ENCODE assay signal across 10 cellular contexts in genomic region chr14:22979748-22980392, GRCh38. TPM values are rescaled to one million over a fixed set of nuclear protein-coding genes. Genes with fewer than 3 reads are reported as not detected.
DNase-seq lines count a peak whose midpoint lies in the region; ATAC-seq, FAIRE-seq and TF ChIP-seq lines count a peak whose summit lies in the region.
"Had no signal": no experiment of that assay in that cellular context is flagged by ENCODE, and none has a peak within 500 bp of the region (broad histone marks: within the 10 kb centered on the region; RNA-seq: fewer than 3 reads in every experiment).

No MANE protein-coding gene starts in this region.

- H3K4me1 Mint-ChIP-seq in activated T-cell treated with anti-CD3 and anti-CD28 coated beads, Interleukin-2, amount 50 U/mL, for 72 hours (ENCODE audit: low read depth) = peaks cover 7% of the 10 kb centered on the region
- H3K4me1 Mint-ChIP-seq in astrocyte (ENCODE audit: low read depth, unreplicated experiment) = peaks cover 47% of the 10 kb centered on the region
- H3K4me1 Mint-ChIP-seq in type B pancreatic cell (ENCODE audit: unreplicated experiment) = peaks cover 44% of the 10 kb centered on the region

- H3K9ac ChIP-seq in astrocyte (ENCODE audit: low read length) = peak overlapping the region; percentile 80

- peaks cover 43% of the 10 kb centered on the region for H4K20me1 ChIP-seq in astrocyte (ENCODE audit: insufficient read depth, low read length)

- H3K27me3 ChIP-seq in astrocyte (ENCODE audit: insufficient read depth, low read length) = no peaks in the 10 kb centered on the region

- peak overlapping the region; percentile 77 for H3K4me3 ChIP-seq in astrocyte (ENCODE audit: insufficient read depth, low read depth, low read length)

- TF ChIP-seq CTCF in astrocyte (IDR thresholded peaks at IDR 0.05; ENCODE audit: insufficient read depth, low read depth, low read length) (no peak), type B pancreatic cell (conservative IDR thresholded peaks at IDR 0.05) (no peak), GM13977 (IDR thresholded peaks at IDR 0.05; ENCODE audit: extremely low read depth, insufficient read depth, missing control alignments) (no peak)

- no peak for DNase-seq in activated T-cell treated with anti-CD3 and anti-CD28 coated beads, Interleukin-2, amount 50 U/mL, for 72 hours
- no peak for DNase-seq in activated T-cell treated with anti-CD3 and anti-CD28 coated beads, Interleukin-2, amount 50 U/mL, for 48 hours
- DNase-seq in astrocyte (ENCODE audit: low read depth) (no peak), kidney tubule cell (ENCODE audit: low spot score) (peak; percentile 57), type B pancreatic cell (ENCODE audit: extremely low spot score, unreplicated experiment) (no peak), inferior parietal cortex (ENCODE audit: extremely low spot score) (no peak), GM13977 (ENCODE audit: low spot score) (no peak), DMS114 treated with DMSO at 0.1 percent for 48 hours (lab: John Stamatoyannopoulos, UW; ENCODE audit: unreplicated experiment) (no peak)
- DNase-seq: DMS153; effector CD4-positive, alpha-beta T cell had no signal

- peak overlapping the region; percentile 97 for H3K4me2 ChIP-seq in astrocyte (ENCODE audit: low read length)

- ATAC-seq in activated T-cell treated with anti-CD3 and anti-CD28 coated beads, Interleukin-2, amount 50 U/mL, for 72 hours (replicated peaks in 1 of 2) = no peak

- no peaks in the 10 kb centered on the region for H3K36me3 Mint-ChIP-seq in activated T-cell treated with anti-CD3 and anti-CD28 coated beads, Interleukin-2, amount 50 U/mL, for 72 hours (ENCODE audit: insufficient read depth in 2 of 2)
- H3K36me3 Mint-ChIP-seq in astrocyte (ENCODE audit: low read depth, unreplicated experiment) (peaks cover 19% of the 10 kb centered on the region), type B pancreatic cell (peaks cover 18% of the 10 kb centered on the region)

- no peak overlapping the region for H3K27ac Mint-ChIP-seq in activated T-cell treated with anti-CD3 and anti-CD28 coated beads, Interleukin-2, amount 50 U/mL, for 72 hours
- H3K27ac Mint-ChIP-seq in astrocyte (ENCODE audit: unreplicated experiment) = peak overlapping the region; percentile 97
- peak overlapping the region; percentile 97 for H3K27ac Mint-ChIP-seq in type B pancreatic cell

- in situ Hi-C loops in GM13977 (cut with MboI; ENCODE audit: low pct_unique_long_range_greater_than_20kb, low sequenced_read_pairs, unreplicated experiment) = loop anchor here (10.0 kb wide), 1 partner anchor 75 kb away; the partner anchor contains the start of gene CDH24

- FAIRE-seq in astrocyte (lab: Jason Lieb, UNC) = no peak

- H3K9me3 ChIP-seq in astrocyte (ENCODE audit: insufficient read depth, low read depth, low read length) = no peaks in the 10 kb centered on the region

- peaks cover 7% of the 10 kb centered on the region for H3K36me3 ChIP-seq in astrocyte (ENCODE audit: insufficient read depth, low read length)

- peak overlapping the region; percentile 62 for H3K27ac ChIP-seq in astrocyte (ENCODE audit: low read depth, low read length)

- H3K27me3 Mint-ChIP-seq in activated T-cell treated with anti-CD3 and anti-CD28 coated beads, Interleukin-2, amount 50 U/mL, for 72 hours (ENCODE audit: low read depth) = peaks cover 6% of the 10 kb centered on the region
- H3K27me3 Mint-ChIP-seq in astrocyte (ENCODE audit: low read depth, unreplicated experiment) (no peaks in the 10 kb centered on the region), type B pancreatic cell (peaks cover 3% of the 10 kb centered on the region)

- H3K4me3 Mint-ChIP-seq in activated T-cell treated with anti-CD3 and anti-CD28 coated beads, Interleukin-2, amount 50 U/mL, for 72 hours = peak overlapping the region; percentile 55 to 73
- H3K4me3 Mint-ChIP-seq in astrocyte (ENCODE audit: unreplicated experiment) = peak overlapping the region; percentile 92
- H3K4me3 Mint-ChIP-seq in type B pancreatic cell = peak overlapping the region; percentile 95

- H2AFZ ChIP-seq in astrocyte (ENCODE audit: low read depth, low read length) = no peak overlapping the region

- peaks cover 49% of the 10 kb centered on the region for H3K4me1 ChIP-seq in astrocyte (ENCODE audit: insufficient read depth, low read length)

- H3K9me3 Mint-ChIP-seq in activated T-cell treated with anti-CD3 and anti-CD28 coated beads, Interleukin-2, amount 50 U/mL, for 72 hours = no peaks in the 10 kb centered on the region
- H3K9me3 Mint-ChIP-seq in astrocyte (ENCODE audit: unreplicated experiment) = no peaks in the 10 kb centered on the region
- no peaks in the 10 kb centered on the region for H3K9me3 Mint-ChIP-seq in type B pancreatic cell

- H3K79me2 ChIP-seq in astrocyte (ENCODE audit: insufficient read depth, low read length) = peaks cover 54% of the 10 kb centered on the region

RNA-seq across cellular contexts. Expression of gene AJUBA, which starts 2.5 kb away (rescaled TPM):
- 1 to 10 TPM; 1.7 to 2.2 TPM for total RNA-seq in activated T-cell treated with anti-CD3 and anti-CD28 coated beads, Interleukin-2, amount 50 U/mL, for 72 hours
- total RNA-seq in astrocyte = 117 and 146 TPM in 2 replicates
- total RNA-seq in type B pancreatic cell (ENCODE audit: low replicate concordance) = 42.8 and 56.1 TPM in 2 replicates

RNA-seq across cellular contexts. Expression of gene HAUS4, which starts 23.0 kb away (rescaled TPM):
- total RNA-seq in activated T-cell treated with anti-CD3 and anti-CD28 coated beads, Interleukin-2, amount 50 U/mL, for 72 hours = 10 to 100 TPM; 82.0 to 90.9 TPM
- total RNA-seq in astrocyte (6.6 and 10.4 TPM in 2 replicates), type B pancreatic cell (ENCODE audit: low replicate concordance) (17.3 and 40.7 TPM in 2 replicates)

RNA-seq across cellular contexts. Expression of gene C14orf93, which starts 30.1 kb away (rescaled TPM):
- total RNA-seq in activated T-cell treated with anti-CD3 and anti-CD28 coated beads, Interleukin-2, amount 50 U/mL, for 72 hours = 10 to 100 TPM; 13.5 to 15.2 TPM
- total RNA-seq in astrocyte (3.6 and 3.8 TPM in 2 replicates), type B pancreatic cell (ENCODE audit: low replicate concordance) (10.2 and 12.6 TPM in 2 replicates)

RNA-seq across cellular contexts. Expression of gene PRMT5, which starts 50.7 kb away (rescaled TPM):
- total RNA-seq in activated T-cell treated with anti-CD3 and anti-CD28 coated beads, Interleukin-2, amount 50 U/mL, for 72 hours = 10 to 100 TPM; 55.0 to 79.2 TPM
- 84.2 and 91.6 TPM in 2 replicates for total RNA-seq in astrocyte
- 78.0 and 134 TPM in 2 replicates for total RNA-seq in type B pancreatic cell (ENCODE audit: low replicate concordance)

RNA-seq across cellular contexts. Expression of gene PSMB5, which starts 54.8 kb away (rescaled TPM):
- total RNA-seq in activated T-cell treated with anti-CD3 and anti-CD28 coated beads, Interleukin-2, amount 50 U/mL, for 72 hours = 10 to 100 TPM; 82.8 to 88.9 TPM
- total RNA-seq in astrocyte (232 and 239 TPM in 2 replicates), type B pancreatic cell (ENCODE audit: low replicate concordance) (153 and 177 TPM in 2 replicates)

Comparison
In these comparisons a context has a peak if more than half of its experiments do, and no peak if none do; other contexts are left out.
1. RNA of gene AJUBA, which starts 2.5 kb away (total RNA-seq): 117 to 146 TPM in astrocyte and 42.8 to 56.1 TPM in type B pancreatic cell; 1.7 to 2.2 TPM in activated T-cell treated with anti-CD3 and anti-CD28 coated beads, Interleukin-2, amount 50 U/mL, for 72 hours; every median in the first group is over 10 times any median in the second.
2. Peak in every context shown above with its lines, with median percentiles within 50 percentile points of each other: H3K4me3 Mint-ChIP-seq.